Comparison of ENCODE assay signal across 24 cellular contexts in genomic region chr9:127267793-127268507, GRCh38. TPM values are rescaled to one million over a fixed set of nuclear protein-coding genes. Genes with fewer than 3 reads are reported as not detected.
DNase-seq lines count a peak whose midpoint lies in the region; ATAC-seq and TF ChIP-seq lines count a peak whose summit lies in the region.
"Had no signal": no experiment of that assay in that cellular context is flagged by ENCODE, and none has a peak within 500 bp of the region (broad histone marks: within the 10 kb centered on the region; RNA-seq: fewer than 3 reads in every experiment).

No MANE protein-coding gene starts in this region.

- H3K9me3 ChIP-seq in thyroid gland, result no peaks in the 10 kb centered on the region
- H3K9me3 ChIP-seq in uterus, result no peaks in the 10 kb centered on the region
- H3K9me3 ChIP-seq: SJSA1, upper lobe of left lung had no signal

- 77 to 79% methylated on average over 5 of the region's 5 CpGs for WGBS in thyroid gland, 2 donors

- ATAC-seq in HG02610 (IDR thresholded peaks at IDR 0.05; ENCODE audit: unreplicated experiment) (peak; percentile 44), sciatic nerve (peak; percentile 91)
- ATAC-seq: CD8-positive, alpha-beta T cell; PC-3; stimulated activated naive CD8-positive, alpha-beta T cell treated with anti-CD3 and anti-CD28 coated beads, Interleukin-15, Interleukin-2, amounts not matched to agents 100 U/mL and 50 U/mL, for 24 hours had no signal

- H3K4me3 ChIP-seq in GM12864 (ENCODE audit: low read depth, low read length) (no peak overlapping the region; the same call in 1 of the 2 replicates), dorsolateral prefrontal cortex (peak overlapping the region in 24 of 59 donors; percentile 2 to 37 (median 16)), thyroid gland (replicated peaks in 1 of 3) (no peak overlapping the region), uterus (no peak overlapping the region)
- H3K4me3 ChIP-seq: SJSA1, upper lobe of left lung had no signal

- intact Hi-C loops in dorsolateral prefrontal cortex (cut with DNase I) (no loop called here), sciatic nerve (cut with DNase I) (no loop called here), thyroid gland (cut with DNase I) (no loop called here), uterus (cut with DNase I; ENCODE audit: low total_unique reads) (no loop called here)

- H3K4me1 ChIP-seq in thyroid gland (peaks cover 15 to 21% of the 10 kb centered on the region in 2 donors), uterus (no peaks in the 10 kb centered on the region)
- H3K4me1 ChIP-seq: SJSA1, upper lobe of left lung had no signal

- DNase-seq in GM12864 (ENCODE audit: low read depth), result peak; percentile 35
- DNase-seq in dorsolateral prefrontal cortex, result peak in 1 of 10 donors; percentile 50
- DNase-seq in sciatic nerve (ENCODE audit: low spot score), result no peak
- no peak for DNase-seq in thyroid gland
- no peak for DNase-seq in UCSD-AML1 (lab: John Stamatoyannopoulos, UW; ENCODE audit: unreplicated experiment)
- DNase-seq in effector CD4-positive, alpha-beta T cell, result no peak
- DNase-seq in uterus, result no peak
- DNase-seq: activated CD4-positive, alpha-beta memory T cell treated with anti-CD3 and anti-CD28 coated beads, Interleukin-2, amount 10 ng/mL, durations not matched to agents 7 days and 5 days; activated naive CD4-positive, alpha-beta T cell; CD8-positive, alpha-beta T cell; dermis blood vessel endothelial cell; DMS53; MV-4-11; naive B cell; NCI-H187 treated with DMSO at 0.1 percent for 48 hours; NCI-H82; PC-3; stimulated activated CD4-positive, alpha-beta T cell treated with anti-CD3 and anti-CD28 coated beads, Interleukin-1b, Interleukin-23, amount 100 ng/mL, for 48 hours; stimulated activated naive CD8-positive, alpha-beta T cell treated with anti-CD3 and anti-CD28 coated beads, Interleukin-15, Interleukin-2, amounts not matched to agents 100 U/mL and 50 U/mL, for 24 hours; upper lobe of left lung had no signal

- H3K27ac ChIP-seq in dorsolateral prefrontal cortex (peak overlapping the region in 58 of 59 donors; percentile 14 to 93 (median 77)), thyroid gland (no peak overlapping the region), uterus (no peak overlapping the region)
- H3K27ac ChIP-seq: epithelial cell of prostate, KMS-11, SJSA1, upper lobe of left lung had no signal

- no peaks in the 10 kb centered on the region for H3K27me3 ChIP-seq in dorsolateral prefrontal cortex
- no peaks in the 10 kb centered on the region for H3K27me3 ChIP-seq in thyroid gland
- no peaks in the 10 kb centered on the region for H3K27me3 ChIP-seq in uterus
- H3K27me3 ChIP-seq: SJSA1, upper lobe of left lung had no signal

- TF ChIP-seq CTCF in GM12864 (IDR thresholded peaks at IDR 0.05; ENCODE audit: low read depth, low read length, missing control alignments) (no peak), dorsolateral prefrontal cortex (IDR thresholded peaks at IDR 0.05 in 54 of 56, conservative IDR thresholded peaks at IDR 0.05 in 2 of 56; ENCODE audit: low read depth in 1 of 56, partially characterized antibody in 56 of 56) (no peak), thyroid gland (IDR thresholded peaks at IDR 0.05) (no peak), uterus (IDR thresholded peaks at IDR 0.05) (no peak)

- TF ChIP-seq POLR2A in thyroid gland (IDR thresholded peaks at IDR 0.05) (no peak), uterus (IDR thresholded peaks at IDR 0.05) (no peak)

- H3K36me3 ChIP-seq in thyroid gland (no peaks in the 10 kb centered on the region), uterus (no peaks in the 10 kb centered on the region)
- H3K36me3 ChIP-seq: SJSA1, upper lobe of left lung had no signal

RNA-seq across cellular contexts. Expression of gene GARNL3, which starts 3.4 kb away (rescaled TPM):
- total RNA-seq in dorsolateral prefrontal cortex (100 to 1,000 TPM in 54 of 120 experiments, 10 to 100 TPM in 66; 69.3 to 135 (median 98.3) TPM), sciatic nerve (33.7 TPM), thyroid gland (10 to 100 TPM; 14.6 to 49.1 (median 20.1) TPM), uterus (10 to 100 TPM in 3 of 4 donors, 1 to 10 TPM in 1; 9.7 to 79.7 (median 72.0) TPM)

Comparison
In these comparisons a context has a peak if more than half of its experiments do, and no peak if none do; other contexts are left out.
1. H3K27ac ChIP-seq: peak in dorsolateral prefrontal cortex (58 of 59); none in thyroid gland (0 of 3) and uterus (0 of 2).